8 cellular contexts compared by ENCODE assay signal in the genomic region with DNA sequence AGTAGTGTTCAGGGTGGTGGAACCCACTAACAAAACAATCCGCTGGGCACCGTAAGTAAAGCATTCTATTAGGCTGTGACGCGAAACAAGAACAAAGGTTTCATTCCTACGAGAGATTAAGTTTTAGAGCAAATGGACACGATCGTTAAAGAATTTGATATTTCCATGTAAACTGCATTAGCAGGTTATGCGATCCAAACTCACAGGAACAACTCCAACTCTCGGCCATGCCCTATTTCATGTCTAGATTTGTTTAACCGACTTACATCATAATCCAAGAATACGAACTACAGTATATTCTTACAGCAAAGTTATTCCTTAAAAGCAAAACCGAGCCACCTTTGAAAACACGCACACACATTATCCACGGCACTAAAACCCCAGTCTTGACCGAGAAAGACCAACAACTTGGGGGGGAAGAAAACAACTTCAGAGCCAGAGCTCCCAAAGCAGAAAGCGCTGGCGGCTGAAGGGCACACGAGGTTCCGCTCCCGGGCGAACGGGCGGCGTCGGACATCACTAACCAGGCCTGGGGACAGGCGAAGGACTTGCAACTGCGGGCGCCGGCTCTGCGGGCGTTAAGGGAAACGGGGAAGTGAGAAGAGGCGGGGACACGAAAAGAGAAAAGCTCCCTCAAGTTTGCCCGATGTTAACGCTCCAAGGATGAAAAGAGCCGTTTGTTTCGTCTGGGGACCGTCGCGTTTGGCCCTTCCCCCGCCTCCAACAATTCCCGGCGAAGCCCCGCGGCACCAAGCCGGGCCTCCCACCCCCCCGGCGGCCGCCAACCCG. TPM values are rescaled to one million over a fixed set of nuclear protein-coding genes. Genes with fewer than 3 reads are reported as not detected.
DNase-seq lines count a peak whose midpoint lies in the region; ATAC-seq and TF ChIP-seq lines count a peak whose summit lies in the region.

No MANE protein-coding gene starts in this region.

- peak; percentile 16 for ATAC-seq in HG02973 (IDR thresholded peaks at IDR 0.05; ENCODE audit: unreplicated experiment)
- ATAC-seq in activated CD8-positive, alpha-beta T cell treated with anti-CD3 and anti-CD28 coated beads, Interleukin-2, amount 10 ng/mL, durations not matched to agents 7 days and 5 days, result no peak
- ATAC-seq in gastroesophageal sphincter, result no peak
- ATAC-seq in aorta (ENCODE audit: low FRiP score), result no peak

- POLR2A ChIA-PET in activated CD8-positive, alpha-beta T cell treated with anti-CD3 and anti-CD28 coated beads, Interleukin-2, amount 10 ng/mL, durations not matched to agents 7 days and 5 days (lab: Charles Lee), result interaction anchor here (0.8 to 1.9 kb wide), 7 partner anchors 9 to 343 kb away, joined by 3 to 6 read pairs (median 4); a partner anchor contains a TSS

- H3K9me3 ChIP-seq in gastroesophageal sphincter (no peaks in the 10 kb centered on the region), aorta (ENCODE audit: control insufficient read depth, low read length) (no peaks in the 10 kb centered on the region)

- CTCF ChIA-PET in activated CD8-positive, alpha-beta T cell treated with anti-CD3 and anti-CD28 coated beads, Interleukin-2, amount 10 ng/mL, durations not matched to agents 7 days and 5 days (lab: Charles Lee), result interaction anchor here (0.7 to 3.7 kb wide), 30 partner anchors 10 to 1016 kb away, joined by 3 to 28 read pairs (median 4); no protein-coding TSS in a partner anchor

- H3K27ac Mint-ChIP-seq in activated CD8-positive, alpha-beta T cell treated with anti-CD3 and anti-CD28 coated beads, Interleukin-2, amount 10 ng/mL, durations not matched to agents 7 days and 5 days, result peak overlapping the region; percentile 83
- H3K27ac Mint-ChIP-seq in neural crest cell (ENCODE audit: unreplicated experiment), result peak overlapping the region; percentile 93

- no peak for TF ChIP-seq EP300 in gastroesophageal sphincter (IDR thresholded peaks at IDR 0.05)

- H3K4me3 ChIP-seq in GM12864 (ENCODE audit: low read depth, low read length) (peak overlapping the region; percentile 68), gastroesophageal sphincter (peak overlapping the region; percentile 59 to 97), aorta (ENCODE audit: low read length in 2 of 2) (peak overlapping the region; percentile 96 to 99)

- peaks cover 3% of the 10 kb centered on the region for H3K36me3 Mint-ChIP-seq in activated CD8-positive, alpha-beta T cell treated with anti-CD3 and anti-CD28 coated beads, Interleukin-2, amount 10 ng/mL, durations not matched to agents 7 days and 5 days (ENCODE audit: low read depth)
- no peaks in the 10 kb centered on the region for H3K36me3 Mint-ChIP-seq in neural crest cell (ENCODE audit: low read depth)

- H3K4me1 Mint-ChIP-seq in activated CD8-positive, alpha-beta T cell treated with anti-CD3 and anti-CD28 coated beads, Interleukin-2, amount 10 ng/mL, durations not matched to agents 7 days and 5 days (ENCODE audit: low read depth), result peaks cover 19% of the 10 kb centered on the region
- peaks cover 28% of the 10 kb centered on the region for H3K4me1 Mint-ChIP-seq in neural crest cell

- H3K27me3 ChIP-seq in gastroesophageal sphincter (no peaks in the 10 kb centered on the region), aorta (ENCODE audit: control insufficient read depth in 1 of 2, insufficient read depth in 2 of 2, low read length in 1 of 2) (no peaks in the 10 kb centered on the region)

- H3K4me1 ChIP-seq in gastroesophageal sphincter, result peaks cover 0 to 53% (median 0%) of the 10 kb centered on the region in 3 donors
- peaks cover 0 to 4% of the 10 kb centered on the region in 2 donors for H3K4me1 ChIP-seq in aorta (ENCODE audit: control insufficient read depth in 1 of 2, insufficient read depth in 2 of 2, low read length in 2 of 2)

- intact Hi-C loops in aorta (cut with DNase I), result loop anchor here (10.0 kb wide), 3 partner anchors 179 to 561 kb away; a partner anchor contains a TSS

- no peaks in the 10 kb centered on the region for H3K27me3 Mint-ChIP-seq in activated CD8-positive, alpha-beta T cell treated with anti-CD3 and anti-CD28 coated beads, Interleukin-2, amount 10 ng/mL, durations not matched to agents 7 days and 5 days (ENCODE audit: low read depth)
- no peaks in the 10 kb centered on the region for H3K27me3 Mint-ChIP-seq in neural crest cell (ENCODE audit: low read depth)

- H3K27ac ChIP-seq in gastroesophageal sphincter (peak overlapping the region; percentile 80 to 100 (median 99)), aorta (ENCODE audit: low read depth in 1 of 2, low read length in 2 of 2) (peak overlapping the region; percentile 65 to 82)

- no peak for TF ChIP-seq POLR2A in gastroesophageal sphincter (IDR thresholded peaks at IDR 0.05)

- no peaks in the 10 kb centered on the region for H3K36me3 ChIP-seq in gastroesophageal sphincter
- H3K36me3 ChIP-seq in aorta (ENCODE audit: control insufficient read depth in 1 of 2, insufficient read depth in 2 of 2, low read length in 1 of 2), result no peaks in the 10 kb centered on the region

- TF ChIP-seq CTCF in GM12864 (IDR thresholded peaks at IDR 0.05; ENCODE audit: low read depth, low read length, missing control alignments) (no peak), gastroesophageal sphincter (IDR thresholded peaks at IDR 0.05) (no peak), neural crest cell (conservative IDR thresholded peaks at IDR 0.05) (no peak)

- H3K9me3 Mint-ChIP-seq in activated CD8-positive, alpha-beta T cell treated with anti-CD3 and anti-CD28 coated beads, Interleukin-2, amount 10 ng/mL, durations not matched to agents 7 days and 5 days (ENCODE audit: insufficient read depth), result no peaks in the 10 kb centered on the region
- H3K9me3 Mint-ChIP-seq in neural crest cell, result no peaks in the 10 kb centered on the region

- 0 to 1% methylated on average over 20 to 36 of the region's 51 CpGs for WGBS in gastroesophageal sphincter (ENCODE audit: low coverage in 1 of 2), 2 donors
- WGBS in aorta, 2 donors, result 0 to 1% methylated on average over 44 to 51 of the region's 51 CpGs

- in situ Hi-C loops in ACHN (cut with HindIII; ENCODE audit: low pct_ligation_motif_present, low pct_unique_long_range_greater_than_20kb, low sequenced_read_pairs), result no loop called here

- DNase-seq in ACHN, result peak; percentile 70
- no peak for DNase-seq in GM12864 (ENCODE audit: low read depth)
- DNase-seq in NCI-H345 treated with DMSO at 0.1 percent for 48 hours (lab: John Stamatoyannopoulos, UW; ENCODE audit: unreplicated experiment), result peak; percentile 16
- peak; percentile 49 for DNase-seq in activated CD8-positive, alpha-beta T cell treated with anti-CD3 and anti-CD28 coated beads, Interleukin-2, amount 10 ng/mL, durations not matched to agents 7 days and 5 days
- DNase-seq in neural crest cell (ENCODE audit: low read depth, low spot score), result peak; percentile 34
- peak; percentile 71 to 86 for DNase-seq in aorta

- peak overlapping the region; percentile 90 for H3K4me3 Mint-ChIP-seq in activated CD8-positive, alpha-beta T cell treated with anti-CD3 and anti-CD28 coated beads, Interleukin-2, amount 10 ng/mL, durations not matched to agents 7 days and 5 days
- peak overlapping the region; percentile 98 for H3K4me3 Mint-ChIP-seq in neural crest cell

RNA-seq across cellular contexts. Expression of a gene that starts 0.7 kb away (rescaled TPM):
- 10 to 100 TPM; 12.9 to 13.0 TPM for total RNA-seq in activated CD8-positive, alpha-beta T cell treated with anti-CD3 and anti-CD28 coated beads, Interleukin-2, amount 10 ng/mL, durations not matched to agents 7 days and 5 days
- total RNA-seq in gastroesophageal sphincter (10 to 100 TPM; 63.3 to 73.1 (median 70.6) TPM), neural crest cell (29.5 and 32.0 TPM in 2 replicates), aorta (10 to 100 TPM; 29.8 to 44.6 TPM)
- polyA plus RNA-seq in aorta, result 10 to 100 TPM in 1 of 2 donors, 1 to 10 TPM in 1; 10.0 to 19.5 TPM
